Comparison of ENCODE assay signal across 14 cellular contexts in genomic region chr5:110790673-110791072, GRCh38. TPM values are rescaled to one million over a fixed set of nuclear protein-coding genes. Genes with fewer than 3 reads are reported as not detected.
DNase-seq lines count a peak whose midpoint lies in the region; FAIRE-seq and TF ChIP-seq lines count a peak whose summit lies in the region.
"Had no signal": no experiment of that assay in that cellular context is flagged by ENCODE, and none has a peak within 500 bp of the region (broad histone marks: within the 10 kb centered on the region; RNA-seq: fewer than 3 reads in every experiment).

No MANE protein-coding gene starts in this region.

- H3K9me2 ChIP-seq in PC-9 (ENCODE audit: insufficient read depth): 0 out of 2 replicates have a peak, but pooled peaks cover 4% of the 10 kb centered on the region

- FAIRE-seq in GM12892 (lab: Jason Lieb, UNC): no peak

- no peak for TF ChIP-seq POLR2A in GM12892 (IDR thresholded peaks at IDR 0.05; ENCODE audit: low read depth, low read length)

- no peak overlapping the region for H3K27ac ChIP-seq in PC-9
- H3K27ac ChIP-seq: SJSA1, testis had no signal

- no peaks in the 10 kb centered on the region for H3K79me2 ChIP-seq in PC-9 (ENCODE audit: low read depth)

- no peaks in the 10 kb centered on the region for H3K27me3 ChIP-seq in PC-9 (ENCODE audit: insufficient read depth, low read depth)
- H3K27me3 ChIP-seq: SJSA1, testis had no signal

- no peaks in the 10 kb centered on the region for H3K4me1 ChIP-seq in PC-9 (replicated peaks; ENCODE audit: insufficient read depth)
- H3K4me1 ChIP-seq: SJSA1, testis had no signal

- no TSS peak for BruUV-seq in PC-9 (replicated peaks; lab: Mats Ljungman, UMichigan)

- H3K36me3 ChIP-seq in PC-9 (ENCODE audit: low read depth): no peaks in the 10 kb centered on the region
- H3K36me3 ChIP-seq: SJSA1 had no signal

- peak; percentile 46; the same call in 1 of the 2 replicates for TF ChIP-seq CTCF in PC-9 (conservative IDR thresholded peaks at IDR 0.05)
- peak; percentile 51 for TF ChIP-seq CTCF in fibroblast of mammary gland (conservative IDR thresholded peaks at IDR 0.05; ENCODE audit: control insufficient read depth, insufficient read depth, low read depth, low read length)

- intact Hi-C loops in PC-9 (cut with micrococcal nuclease; ENCODE audit: unreplicated experiment): no loop called here

- CTCF ChIA-PET in PC-9 (lab: Charles Lee): no interaction called here

- H3K4me3 ChIP-seq in PC-9: no peak overlapping the region
- no peak overlapping the region for H3K4me3 ChIP-seq in fibroblast of mammary gland (ENCODE audit: control insufficient read depth, low read depth, low read length)
- no peak overlapping the region for H3K4me3 ChIP-seq in skeletal muscle cell (ENCODE audit: low read depth, low read length)
- H3K4me3 ChIP-seq: SJSA1, testis had no signal

- H3F3A ChIP-seq in PC-9 (ENCODE audit: insufficient read depth, low read depth): no peaks in the 10 kb centered on the region

- POLR2A ChIA-PET in PC-9 (lab: Charles Lee; ENCODE audit: unreplicated experiment): no interaction called here

- H3K9me3 ChIP-seq in PC-9 (ENCODE audit: insufficient read depth, low read depth): no peaks in the 10 kb centered on the region
- H3K9me3 ChIP-seq: testis had no signal

- H3K4me2 ChIP-seq in PC-9: no peak overlapping the region

- H4K20me1 ChIP-seq in PC-9 (ENCODE audit: insufficient read depth): no peaks in the 10 kb centered on the region

- DNase-seq in NCI-H1694 treated with DMSO at 0.1 percent for 48 hours (lab: John Stamatoyannopoulos, UW): peak; percentile 2
- no peak for DNase-seq in NCI-H1694 (lab: John Stamatoyannopoulos, UW)
- no peak for DNase-seq in PC-9
- peak; percentile 72 for DNase-seq in fibroblast of mammary gland (ENCODE audit: low read depth)
- peak; percentile 38 for DNase-seq in skeletal muscle cell (ENCODE audit: low read depth)
- no peak for DNase-seq in GM12892 (ENCODE audit: insufficient read length)
- no peak for DNase-seq in NCI-H2227 treated with DMSO at 0.1 percent for 48 hours (lab: John Stamatoyannopoulos, UW)
- DNase-seq in NCI-H345 (lab: John Stamatoyannopoulos, UW): no peak
- DNase-seq: ACHN; naive thymus-derived CD8-positive, alpha-beta T cell; NCI-H1092 treated with DMSO at 0.1 percent for 48 hours; stimulated activated CD4-positive, alpha-beta T cell treated with anti-CD3 and anti-CD28 coated beads, Interleukin-2, amount 100 ng/mL, for 24 hours; testis had no signal

- no peak overlapping the region for H2AFZ ChIP-seq in PC-9

RNA-seq across cellular contexts. Expression of gene SLC25A46, which starts 51.9 kb away (rescaled TPM):
- total RNA-seq in PC-9 (2021): 19.0 and 29.0 TPM in 2 replicates
- polyA plus RNA-seq in GM12892 (2012; ENCODE audit: missing spikeins): 43.7 TPM

Comparison
In these comparisons a context has a peak if more than half of its experiments do, and no peak if none do; other contexts are left out.
1. DNase-seq: peak in NCI-H1694 treated with DMSO at 0.1 percent for 48 hours (single experiment), fibroblast of mammary gland (single experiment) and skeletal muscle cell (single experiment); none in NCI-H1694 (single experiment), PC-9 (0 of 2), GM12892 (single experiment), NCI-H2227 treated with DMSO at 0.1 percent for 48 hours (single experiment) and NCI-H345 (single experiment).